In genomic region chr17:48077152-48077551, GRCh38 we compare ENCODE assay signal across 6 cellular contexts. TPM values are rescaled to one million over a fixed set of nuclear protein-coding genes. Genes with fewer than 3 reads are reported as not detected.
DNase-seq lines count a peak whose midpoint lies in the region; ATAC-seq and TF ChIP-seq lines count a peak whose summit lies in the region.
"Not testable (repeated sequence)": the region's sequence is repeated elsewhere in the genome, so short reads cannot be mapped to it uniquely, and the experiment has no call there.

No MANE protein-coding gene starts in this region.

- peak overlapping the region; percentile 69; the same call in 1 of the 2 replicates for H3K27ac ChIP-seq in GM23338 (ENCODE audit: low read depth)
- peak overlapping the region; percentile 87 for H3K27ac ChIP-seq in mesenchymal stem cell (ENCODE audit: low read length, poor library complexity, severe bottlenecking)
- peak overlapping the region; percentile 79 to 93 (median 91) for H3K27ac ChIP-seq in thyroid gland

- not testable (repeated sequence) for ATAC-seq in GM23338

- WGBS in mesenchymal stem cell: 94% methylated on average over 9 of the region's 10 CpGs
- 83 to 84% methylated on average over 10 of the region's 10 CpGs for WGBS in thyroid gland, 2 donors

- not testable (repeated sequence) for H3K4ac ChIP-seq in mesenchymal stem cell (ENCODE audit: low read depth in 1 of 2, low read length in 2 of 2)

- H3K36me3 Mint-ChIP-seq in Caco-2 (ENCODE audit: insufficient read depth, unreplicated experiment) (peaks cover 91% of the 10 kb centered on the region), GM23338 (ENCODE audit: low read depth) (peaks cover 37% of the 10 kb centered on the region), nephron progenitor cell (ENCODE audit: low read depth) (peaks cover 38% of the 10 kb centered on the region)

- H4K8ac ChIP-seq in mesenchymal stem cell (ENCODE audit: low read length): not testable (repeated sequence)

- CTCF ChIA-PET in Caco-2 (lab: Charles Lee): interaction anchor here (0.6 to 14.1 kb wide), 6 partner anchors 9 to 112 kb away, joined by 3 to 225 read pairs (median 5); no protein-coding TSS in a partner anchor
- CTCF ChIA-PET in HEK293T (lab: Yijun Ruan, JAX): interaction anchor here (0.6 to 2.2 kb wide), 3 partner anchors 21 to 56 kb away, joined by 4 to 10 read pairs (median 6); no protein-coding TSS in a partner anchor

- not testable (repeated sequence) for H3K4me3 ChIP-seq in Caco-2 (ENCODE audit: low read depth, low read length); GM23338; mesenchymal stem cell (ENCODE audit: insufficient read depth in 1 of 2, low read depth in 1 of 2, low read length in 2 of 2); thyroid gland (replicated peaks in 1 of 3)

- POLR2A ChIA-PET in Caco-2 (lab: Charles Lee): interaction anchor here (0.6 to 0.7 kb wide), 2 partner anchors 29 to 259 kb away, joined by 3 to 6 read pairs; partner anchors contain the start of gene NFE2L1
- POLR2A ChIA-PET in HEK293T (lab: Yijun Ruan, JAX): interaction anchor here (0.8 to 2.5 kb wide), 3 partner anchors 10 to 31 kb away, joined by 3 to 9 read pairs (median 4); no protein-coding TSS in a partner anchor

- TF ChIP-seq POLR2A in thyroid gland (IDR thresholded peaks at IDR 0.05): not testable (repeated sequence)

- H3K79me1 ChIP-seq in mesenchymal stem cell (replicated peaks; ENCODE audit: low read length, poor library complexity, severe bottlenecking): not testable (repeated sequence)

- H2BK12ac ChIP-seq in mesenchymal stem cell (ENCODE audit: low read length in 2 of 2): not testable (repeated sequence)

- peak overlapping the region; percentile 14 for H3K27ac Mint-ChIP-seq in Caco-2 (ENCODE audit: unreplicated experiment)
- H3K27ac Mint-ChIP-seq in GM23338: not testable (repeated sequence)
- peak overlapping the region; percentile 27 for H3K27ac Mint-ChIP-seq in nephron progenitor cell

- intact Hi-C loops in Caco-2 (cut with micrococcal nuclease; ENCODE audit: unreplicated experiment); thyroid gland (cut with DNase I): not testable (repeated sequence)

- not testable (repeated sequence) for H4K91ac ChIP-seq in mesenchymal stem cell (ENCODE audit: low read length)

- H2AFZ ChIP-seq in GM23338; mesenchymal stem cell (ENCODE audit: low read depth, low read length): not testable (repeated sequence)

- not testable (repeated sequence) for H3K27me3 Mint-ChIP-seq in Caco-2 (ENCODE audit: insufficient read depth, unreplicated experiment); GM23338 (ENCODE audit: insufficient read depth, low read depth, poor library complexity); nephron progenitor cell (ENCODE audit: low read depth, poor library complexity)

- H3K9ac ChIP-seq in mesenchymal stem cell (ENCODE audit: low read length): not testable (repeated sequence)

- H3K4me2 ChIP-seq in GM23338; mesenchymal stem cell (ENCODE audit: low read length, poor library complexity, severe bottlenecking): not testable (repeated sequence)

- not testable (repeated sequence) for H3K27me3 ChIP-seq in Caco-2 (replicated peaks; ENCODE audit: control insufficient read depth, insufficient read depth, low read length); GM23338 (ENCODE audit: insufficient read depth); mesenchymal stem cell (ENCODE audit: control insufficient read depth in 1 of 2, insufficient read depth in 1 of 2, low read length in 2 of 2); thyroid gland

- not testable (repeated sequence) for H3K36me3 ChIP-seq in Caco-2 (ENCODE audit: control insufficient read depth, insufficient read depth, low read length); thyroid gland
- H3K36me3 ChIP-seq in GM23338 (ENCODE audit: insufficient read depth): peaks cover 25% of the 10 kb centered on the region
- peaks cover 10 to 38% of the 10 kb centered on the region in 2 experiments for H3K36me3 ChIP-seq in mesenchymal stem cell (ENCODE audit: control insufficient read depth in 1 of 2, insufficient read depth in 2 of 2, low read depth in 1 of 2, low read length in 2 of 2)

- not testable (repeated sequence) for DNase-seq in Caco-2; GM23338 (ENCODE audit: low spot score); HEK293T (ENCODE audit: extremely low spot score); mesenchymal stem cell; nephron progenitor cell; thyroid gland

- not testable (repeated sequence) for H3K9me3 ChIP-seq in Caco-2; mesenchymal stem cell (ENCODE audit: control insufficient read depth, low read length); thyroid gland

- not testable (repeated sequence) for H3K4me3 Mint-ChIP-seq in Caco-2 (ENCODE audit: unreplicated experiment); GM23338; nephron progenitor cell

- H3K79me2 ChIP-seq in GM23338 (replicated peaks; ENCODE audit: insufficient read depth): peaks cover 45% of the 10 kb centered on the region

- not testable (repeated sequence) for H2BK5ac ChIP-seq in mesenchymal stem cell (ENCODE audit: low read depth, low read length, poor library complexity, severe bottlenecking)

- H3K23ac ChIP-seq in mesenchymal stem cell (ENCODE audit: low read length in 2 of 2): not testable (repeated sequence)

- H2BK15ac ChIP-seq in mesenchymal stem cell (ENCODE audit: low read depth, poor library complexity, severe bottlenecking): not testable (repeated sequence)

- H3K14ac ChIP-seq in mesenchymal stem cell (ENCODE audit: low read length in 2 of 2): not testable (repeated sequence)

- not testable (repeated sequence) for H3K4me1 Mint-ChIP-seq in Caco-2 (ENCODE audit: low read depth, unreplicated experiment); GM23338; nephron progenitor cell

- peaks cover 24% of the 10 kb centered on the region for H3F3A ChIP-seq in GM23338 (replicated peaks; ENCODE audit: low read depth)

- not testable (repeated sequence) for H2AK5ac ChIP-seq in mesenchymal stem cell (ENCODE audit: low read length, severe bottlenecking)

- not testable (repeated sequence) for TF ChIP-seq CTCF in Caco-2 (IDR thresholded peaks at IDR 0.05; ENCODE audit: insufficient read depth in 1 of 2, low read depth in 1 of 2, low read length in 1 of 2, severe bottlenecking in 1 of 2, unreplicated experiment in 1 of 2); GM23338 (conservative IDR thresholded peaks at IDR 0.05; ENCODE audit: low read depth in 2 of 2); nephron progenitor cell (IDR thresholded peaks at IDR 0.05); thyroid gland (IDR thresholded peaks at IDR 0.05)

- H3K9me3 Mint-ChIP-seq in Caco-2 (ENCODE audit: unreplicated experiment); GM23338; nephron progenitor cell: not testable (repeated sequence)

- not testable (repeated sequence) for H3K18ac ChIP-seq in mesenchymal stem cell (ENCODE audit: low read depth in 1 of 2, low read length in 2 of 2)

- not testable (repeated sequence) for H3K4me1 ChIP-seq in Caco-2; GM23338 (ENCODE audit: insufficient read depth)
- H3K4me1 ChIP-seq in mesenchymal stem cell (ENCODE audit: control insufficient read depth, insufficient read depth, low read depth, low read length): peaks cover 16% of the 10 kb centered on the region
- peaks cover 40 to 55% of the 10 kb centered on the region in 2 donors for H3K4me1 ChIP-seq in thyroid gland

- H2BK120ac ChIP-seq in mesenchymal stem cell (ENCODE audit: low read depth, low read length): not testable (repeated sequence)

- H3K9me2 ChIP-seq in GM23338 (ENCODE audit: insufficient read depth): not testable (repeated sequence)

- peaks cover 33% of the 10 kb centered on the region for H4K20me1 ChIP-seq in GM23338 (replicated peaks; ENCODE audit: insufficient read depth)

- BruUV-seq in Caco-2 (replicated peaks; lab: Mats Ljungman, UMichigan): not testable (repeated sequence)

TF ChIP-seq in HEK293T, 16 proteins besides CTCF, POLR2A, EP300 and RAD21:
- peak; percentile 27; the same call in 1 of the 2 replicates for TF ChIP-seq ZNF384 (IDR thresholded peaks at IDR 0.05)

RNA-seq across cellular contexts. Expression of gene CBX1, which starts 24.1 kb away (rescaled TPM):
- total RNA-seq in Caco-2 (2022): 213 and 214 TPM in 2 replicates
- total RNA-seq in GM23338 (2014; rRNA removed; shearing (Covaris generic)): 113 and 127 TPM in 2 replicates
- polyA plus RNA-seq in GM23338 (2016; fragmentation: Nextera tagmentation; extraction: Ambion mirVana): 223 and 243 TPM in 2 replicates
- 52.3 TPM for polyA plus RNA-seq in mesenchymal stem cell (2013, experiment 1 of 2)
- polyA plus RNA-seq in mesenchymal stem cell (2013, experiment 2 of 2): 51.7 TPM
- total RNA-seq in thyroid gland: 10 to 100 TPM; 33.0 to 49.1 (median 38.2) TPM

RNA-seq across cellular contexts. Expression of gene NFE2L1, which starts 29.0 kb away (rescaled TPM):
- 322 and 356 TPM in 2 replicates for total RNA-seq in Caco-2 (2022)
- 138 and 157 TPM in 2 replicates for total RNA-seq in GM23338 (2014; rRNA removed; shearing (Covaris generic))
- polyA plus RNA-seq in GM23338 (2016; fragmentation: Nextera tagmentation; extraction: Ambion mirVana): 39.9 and 49.9 TPM in 2 replicates
- polyA plus RNA-seq in mesenchymal stem cell (2013, experiment 1 of 2): 172 TPM
- 169 TPM for polyA plus RNA-seq in mesenchymal stem cell (2013, experiment 2 of 2)
- 100 to 1,000 TPM; 123 to 168 (median 131) TPM for total RNA-seq in thyroid gland

RNA-seq across cellular contexts. Expression of gene SNX11, which starts 30.4 kb away (rescaled TPM):
- total RNA-seq in Caco-2 (2022) (36.7 and 40.7 TPM in 2 replicates), thyroid gland (10 to 100 TPM; 20.3 to 23.4 (median 22.0) TPM)
- 13.7 and 16.3 TPM in 2 replicates for total RNA-seq in GM23338 (2014; rRNA removed; shearing (Covaris generic))
- polyA plus RNA-seq in GM23338 (2016; fragmentation: Nextera tagmentation; extraction: Ambion mirVana): 7.9 and 8.0 TPM in 2 replicates
- polyA plus RNA-seq in mesenchymal stem cell (2013, experiment 1 of 2): 10.8 TPM
- 11.7 TPM for polyA plus RNA-seq in mesenchymal stem cell (2013, experiment 2 of 2)

RNA-seq across cellular contexts. Expression of gene COPZ2, which starts 39.6 kb away (rescaled TPM):
- total RNA-seq in Caco-2 (2022) (2.0 and 6.7 TPM in 2 replicates), thyroid gland (10 to 100 TPM; 19.3 to 55.8 (median 45.2) TPM)
- not detected in 2 replicates for total RNA-seq in GM23338 (2014; rRNA removed; shearing (Covaris generic))
- polyA plus RNA-seq in GM23338 (2016; fragmentation: Nextera tagmentation; extraction: Ambion mirVana): not detected in 2 replicates
- 148 TPM for polyA plus RNA-seq in mesenchymal stem cell (2013, experiment 1 of 2)
- polyA plus RNA-seq in mesenchymal stem cell (2013, experiment 2 of 2): 153 TPM
